In genomic region chr7:100335566-100336466, GRCh38 we compare ENCODE assay signal across 8 cellular contexts. TPM values are rescaled to one million over a fixed set of nuclear protein-coding genes. Genes with fewer than 3 reads are reported as not detected.
DNase-seq lines count a peak whose midpoint lies in the region; ATAC-seq, FAIRE-seq and TF ChIP-seq lines count a peak whose summit lies in the region.
"Not testable (repeated sequence)": the region's sequence is repeated elsewhere in the genome, so short reads cannot be mapped to it uniquely, and the experiment has no call there.

No MANE protein-coding gene starts in this region.

- not testable (repeated sequence) for H3K27me3 ChIP-seq in pancreas, tibial artery

- DNase-seq in NCI-H1105 treated with DMSO at 0.1 percent for 48 hours (lab: John Stamatoyannopoulos, UW) (peak; percentile 92), SKM-1 treated with dmso at 0.1 percent for 144 hours (lab: John Stamatoyannopoulos, UW; ENCODE audit: unreplicated experiment) (peak; percentile 84), Right ventricle myocardium inferior (ENCODE audit: missing footprints) (peak; percentile 96), pancreas (peak; percentile 91 to 96 (median 93)), tibial artery (peak; percentile 91 to 98)
- peak; percentile 91 for DNase-seq in activated naive CD8-positive, alpha-beta T cell treated with anti-CD3 and anti-CD28 coated beads, Interleukin-2, amount 10 ng/mL, durations not matched to agents 7 days and 5 days

- peak overlapping the region; percentile 51 to 68 (median 60) for H3K4me3 ChIP-seq in pancreas
- H3K4me3 ChIP-seq in tibial artery = peak overlapping the region; percentile 82 to 83

- H3K27ac ChIP-seq in pancreas (peak overlapping the region; percentile 69 to 95 (median 82)), tibial artery (peak overlapping the region; percentile 86 to 96)

- not testable (repeated sequence) for TF ChIP-seq CTCF in pancreas (IDR thresholded peaks at IDR 0.05); tibial artery (IDR thresholded peaks at IDR 0.05)

- H3K9me3 Mint-ChIP-seq in activated naive CD8-positive, alpha-beta T cell treated with anti-CD3 and anti-CD28 coated beads, Interleukin-2, amount 10 ng/mL, durations not matched to agents 7 days and 5 days = not testable (repeated sequence)

- intact Hi-C loops in Right ventricle myocardium inferior (cut with DNase I); pancreas (cut with DNase I); tibial artery (cut with DNase I; ENCODE audit: low total_unique reads): not testable (repeated sequence)

- peak overlapping the region; percentile 95 for H3K4me3 Mint-ChIP-seq in activated naive CD8-positive, alpha-beta T cell treated with anti-CD3 and anti-CD28 coated beads, Interleukin-2, amount 10 ng/mL, durations not matched to agents 7 days and 5 days

- not testable (repeated sequence) for H3K27me3 Mint-ChIP-seq in activated naive CD8-positive, alpha-beta T cell treated with anti-CD3 and anti-CD28 coated beads, Interleukin-2, amount 10 ng/mL, durations not matched to agents 7 days and 5 days

- H3K9me3 ChIP-seq in pancreas, tibial artery: not testable (repeated sequence)

- peak; percentile 94 for FAIRE-seq in pancreas (lab: Jason Lieb, UNC)

- TF ChIP-seq POLR2A in GM10847 (IDR thresholded peaks at IDR 0.05; ENCODE audit: extremely low read depth, insufficient read length) = peak; percentile 93

- not testable (repeated sequence) for H3K36me3 Mint-ChIP-seq in activated naive CD8-positive, alpha-beta T cell treated with anti-CD3 and anti-CD28 coated beads, Interleukin-2, amount 10 ng/mL, durations not matched to agents 7 days and 5 days

- ATAC-seq in HG02642 (IDR thresholded peaks at IDR 0.05; ENCODE audit: poor library complexity, unreplicated experiment) (peak; percentile 95), Right ventricle myocardium inferior (peak; percentile 99), pancreas (peak; percentile 98 to 100 (median 98))
- peak; percentile 90 for ATAC-seq in activated naive CD8-positive, alpha-beta T cell treated with anti-CD3 and anti-CD28 coated beads, Interleukin-2, amount 10 ng/mL, durations not matched to agents 7 days and 5 days (ENCODE audit: low read depth)

- not testable (repeated sequence) for H3K4me1 ChIP-seq in pancreas
- peaks cover 0 to 14% (median 6%) of the 10 kb centered on the region in 4 donors for H3K4me1 ChIP-seq in tibial artery

- peaks cover 20% of the 10 kb centered on the region for H3K4me1 Mint-ChIP-seq in activated naive CD8-positive, alpha-beta T cell treated with anti-CD3 and anti-CD28 coated beads, Interleukin-2, amount 10 ng/mL, durations not matched to agents 7 days and 5 days

- not testable (repeated sequence) for H3K36me3 ChIP-seq in pancreas, tibial artery

- 0% methylated on average over 70 to 80 of the region's 85 CpGs for WGBS in pancreas, 2 donors

- peak overlapping the region; percentile 97 for H3K27ac Mint-ChIP-seq in activated naive CD8-positive, alpha-beta T cell treated with anti-CD3 and anti-CD28 coated beads, Interleukin-2, amount 10 ng/mL, durations not matched to agents 7 days and 5 days

- POLR2A ChIA-PET in activated naive CD8-positive, alpha-beta T cell treated with anti-CD3 and anti-CD28 coated beads, Interleukin-2, amount 10 ng/mL, durations not matched to agents 7 days and 5 days (lab: Charles Lee) = interaction anchor here (0.6 to 1.5 kb wide), 5 partner anchors 9 to 799 kb away, joined by 3 to 9 read pairs (median 3); no protein-coding TSS in a partner anchor

RNA-seq across cellular contexts. Expression of gene PILRB, which starts 22.1 kb away (rescaled TPM):
- 10 to 100 TPM; 91.3 to 96.4 TPM for total RNA-seq in activated naive CD8-positive, alpha-beta T cell treated with anti-CD3 and anti-CD28 coated beads, Interleukin-2, amount 10 ng/mL, durations not matched to agents 7 days and 5 days
- 9.2 TPM for total RNA-seq in Right ventricle myocardium inferior
- total RNA-seq in pancreas = 10 to 100 TPM; 14.7 to 33.6 (median 20.1) TPM
- 100 to 1,000 TPM; 202 to 218 TPM for polyA plus RNA-seq in pancreas

RNA-seq across cellular contexts. Expression of gene SPDYE3, which starts 28.3 kb away (rescaled TPM):
- total RNA-seq in activated naive CD8-positive, alpha-beta T cell treated with anti-CD3 and anti-CD28 coated beads, Interleukin-2, amount 10 ng/mL, durations not matched to agents 7 days and 5 days = not detected
- not detected for total RNA-seq in Right ventricle myocardium inferior
- not detected for total RNA-seq in pancreas
- polyA plus RNA-seq in pancreas = under 1 TPM; 0.08 to 0.09 TPM

RNA-seq across cellular contexts. Expression of gene PILRA, which starts 37.5 kb away (rescaled TPM):
- 1 to 10 TPM; 4.1 to 5.1 TPM for total RNA-seq in activated naive CD8-positive, alpha-beta T cell treated with anti-CD3 and anti-CD28 coated beads, Interleukin-2, amount 10 ng/mL, durations not matched to agents 7 days and 5 days
- total RNA-seq in Right ventricle myocardium inferior = 3.8 TPM
- 1 to 10 TPM in 5 of 6 donors, under 1 TPM in 1; 0.88 to 7.6 (median 2.8) TPM for total RNA-seq in pancreas
- 1 to 10 TPM; 3.8 to 4.8 TPM for polyA plus RNA-seq in pancreas

Comparison
In these comparisons a context has a peak if more than half of its experiments do, and no peak if none do; other contexts are left out.
1. Peak in every context shown above with its lines: DNase-seq, ATAC-seq, H3K4me3 ChIP-seq and H3K27ac ChIP-seq.